ENCODE assay signal across 24 cellular contexts in the genomic region with DNA sequence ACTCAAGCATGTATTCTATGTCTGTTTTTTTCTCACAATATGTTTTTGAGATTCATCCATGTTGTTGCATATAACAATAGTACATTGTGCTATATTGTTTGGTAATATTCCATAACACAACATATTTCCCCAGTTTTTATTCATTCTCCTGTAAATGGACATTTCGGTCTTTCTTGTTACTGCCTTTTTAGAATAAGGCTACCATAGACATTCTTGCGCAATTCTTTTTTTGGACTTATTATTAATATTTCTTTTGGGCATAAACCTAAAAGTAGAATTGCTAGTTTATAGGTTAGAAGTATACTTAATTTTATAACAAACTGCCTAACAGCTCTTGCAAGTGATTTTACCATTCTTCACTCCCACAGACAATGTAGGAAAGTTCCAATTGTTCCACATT.
"Had no signal": no experiment of that assay in that cellular context is flagged by ENCODE, and none has a peak within 500 bp of the region (broad histone marks: within the 10 kb centered on the region; RNA-seq: fewer than 3 reads in every experiment).

No MANE protein-coding gene starts in this region.

- H3K4me1 ChIP-seq: colonic mucosa, gastrocnemius medialis, heart right ventricle, left lung, lower lobe of right lung had no signal

- H3K36me3 ChIP-seq: colonic mucosa, esophagus squamous epithelium, gastrocnemius medialis, heart right ventricle, left lung, lower lobe of right lung had no signal

- DNase-seq: colonic mucosa; cortex of kidney; effector CD8-positive, alpha-beta T cell; effector memory CD8-positive, alpha-beta T cell; endodermal cell; erythroblast; esophagus squamous epithelium; foreskin fibroblast; foreskin melanocyte; gastrocnemius medialis; glutamatergic neuron; head of caudate nucleus; heart right ventricle; hippocampal formation; left cardiac atrium; left lung; left ventricle myocardium superior; lower lobe of right lung; mesenchymal stem cell; midbrain had no signal

- H3K9me3 ChIP-seq: colonic mucosa, esophagus squamous epithelium, gastrocnemius medialis, left lung, lower lobe of right lung had no signal

- H3K27me3 ChIP-seq: colonic mucosa, esophagus squamous epithelium, gastrocnemius medialis, heart right ventricle, left lung had no signal

- H3K4me3 ChIP-seq: colonic mucosa, esophagus squamous epithelium, gastrocnemius medialis, heart right ventricle, left lung, lower lobe of right lung had no signal

- H3K27ac ChIP-seq: colonic mucosa, epithelial cell of prostate, esophagus squamous epithelium, gastrocnemius medialis, heart right ventricle, left lung, lower lobe of right lung had no signal

- ATAC-seq: effector memory CD8-positive, alpha-beta T cell; esophagus mucosa; gastrocnemius medialis; heart right ventricle; left cardiac atrium; left lung; left ventricle myocardium superior; lower lobe of right lung had no signal

- FAIRE-seq: endometrium, islet of Langerhans had no signal
